Comparison of ENCODE assay signal across 8 cellular contexts in genomic region chr1:168136709-168137514, GRCh38. TPM values are rescaled to one million over a fixed set of nuclear protein-coding genes. Genes with fewer than 3 reads are reported as not detected.
A peak's percentile ranks its signal among the peaks of the same experiment; 100 is the strongest.
DNase-seq lines count a peak whose midpoint lies in the region; ATAC-seq and TF ChIP-seq lines count a peak whose summit lies in the region.

Gene GPR161 (minus strand): TSS chr1:168136930. CDS start chr1:168104850, 32,080 bp downstream.

- H3K27me3 ChIP-seq in BE2C: peaks cover 29% of the 10 kb centered on the region
- H3K27me3 ChIP-seq in GM23338 (ENCODE audit: insufficient read depth): peaks cover 35% of the 10 kb centered on the region
- no peaks in the 10 kb centered on the region for H3K27me3 ChIP-seq in neuron (ENCODE audit: insufficient read depth, low read length)

- H3K9me3 ChIP-seq in BE2C: no peaks in the 10 kb centered on the region
- H3K9me3 ChIP-seq in neuron (ENCODE audit: low read length): no peaks in the 10 kb centered on the region

- peaks cover 14% of the 10 kb centered on the region; the same call in 1 of the 2 replicates for H3K79me2 ChIP-seq in GM23338 (replicated peaks; ENCODE audit: insufficient read depth)

- peaks cover 4% of the 10 kb centered on the region; the same call in 1 of the 3 replicates for H3K36me3 Mint-ChIP-seq in GM23338 (ENCODE audit: low read depth)
- peaks cover 7% of the 10 kb centered on the region in 2 donors for H3K36me3 Mint-ChIP-seq in activated naive CD4-positive, alpha-beta T cell treated with anti-CD3 and anti-CD28 coated beads, Interleukin-2, amount 50 U/mL, for 72 hours

- no peaks in the 10 kb centered on the region for H3F3A ChIP-seq in GM23338 (replicated peaks; ENCODE audit: low read depth)

- H3K4me1 Mint-ChIP-seq in GM23338: peaks cover 22% of the 10 kb centered on the region; the same call in 2 of the 3 replicates

- no peaks in the 10 kb centered on the region for H3K9me2 ChIP-seq in GM23338 (ENCODE audit: insufficient read depth)

- DNase-seq in BE2C (peak; percentile 52), GM23338 (ENCODE audit: low spot score) (peak; percentile 77), NCI-H774 (lab: John Stamatoyannopoulos, UW) (peak; percentile 20), glomerular visceral epithelial cell (ENCODE audit: extremely low spot score) (peak; percentile 60), NCI-H128 (lab: John Stamatoyannopoulos, UW; ENCODE audit: unreplicated experiment) (no peak)
- peak in 1 of 2 donors; percentile 24 for DNase-seq in activated naive CD4-positive, alpha-beta T cell treated with anti-CD3 and anti-CD28 coated beads, Interleukin-2, amount 50 U/mL, for 72 hours (ENCODE audit: low spot score in 2 of 2)

- H3K27ac Mint-ChIP-seq in GM23338: peak within 1 kb of the TSS; percentile 65
- peak within 1 kb of the TSS; percentile 12 to 83 for H3K27ac Mint-ChIP-seq in activated naive CD4-positive, alpha-beta T cell treated with anti-CD3 and anti-CD28 coated beads, Interleukin-2, amount 50 U/mL, for 72 hours

- peaks cover 17% of the 10 kb centered on the region for H3K27me3 Mint-ChIP-seq in GM23338 (ENCODE audit: insufficient read depth, low read depth, poor library complexity)

- ATAC-seq in GM23338: peak; percentile 58
- peak; percentile 3 to 47 for ATAC-seq in activated naive CD4-positive, alpha-beta T cell treated with anti-CD3 and anti-CD28 coated beads, Interleukin-2, amount 50 U/mL, for 72 hours
- ATAC-seq in HG02588 (IDR thresholded peaks at IDR 0.05; ENCODE audit: unreplicated experiment): no peak

- no peaks in the 10 kb centered on the region for H3K4me1 ChIP-seq in BE2C
- peaks cover 15% of the 10 kb centered on the region for H3K4me1 ChIP-seq in GM23338 (ENCODE audit: insufficient read depth)
- peaks cover 30% of the 10 kb centered on the region for H3K4me1 ChIP-seq in neuron (ENCODE audit: insufficient read depth, low read length)

- H3K27ac ChIP-seq in GM23338 (ENCODE audit: low read depth): no peak within 1 kb of the TSS

- TF ChIP-seq CTCF in BE2C (IDR thresholded peaks at IDR 0.05; ENCODE audit: low read depth, low read length) (no peak), GM23338 (conservative IDR thresholded peaks at IDR 0.05; ENCODE audit: low read depth in 2 of 2) (no peak)

- H3K36me3 ChIP-seq in BE2C: no peaks in the 10 kb centered on the region
- no peaks in the 10 kb centered on the region for H3K36me3 ChIP-seq in GM23338 (ENCODE audit: insufficient read depth)
- peaks cover 2% of the 10 kb centered on the region for H3K36me3 ChIP-seq in neuron (ENCODE audit: insufficient read depth, low read length)

- H3K4me2 ChIP-seq in GM23338: peak within 1 kb of the TSS; percentile 99

- H3K4me3 ChIP-seq in BE2C (ENCODE audit: low read depth, low read length) (peak within 1 kb of the TSS; percentile 68), GM23338 (peak within 1 kb of the TSS; percentile 77), neuron (ENCODE audit: low read length) (peak within 1 kb of the TSS; percentile 83)

- H3K9me3 Mint-ChIP-seq in GM23338: no peaks in the 10 kb centered on the region; the same call in 2 of the 3 replicates
- H3K9me3 Mint-ChIP-seq in activated naive CD4-positive, alpha-beta T cell treated with anti-CD3 and anti-CD28 coated beads, Interleukin-2, amount 50 U/mL, for 72 hours: no peaks in the 10 kb centered on the region

- H4K20me1 ChIP-seq in GM23338 (replicated peaks; ENCODE audit: insufficient read depth): 0 out of 2 replicates have a peak, but pooled peaks cover 6% of the 10 kb centered on the region

- peak within 1 kb of the TSS; percentile 95 for H3K4me3 Mint-ChIP-seq in GM23338

- H2AFZ ChIP-seq in GM23338: peak within 1 kb of the TSS; percentile 99
- peak within 1 kb of the TSS; percentile 69 for H2AFZ ChIP-seq in neuron (ENCODE audit: low read depth, low read length)

TF ChIP-seq in GM23338, 12 proteins besides CTCF, POLR2A, EP300 and RAD21:
- TF ChIP-seq ZNF462 (CRISPR knock-in tag; IDR thresholded peaks at IDR 0.05) (no peak), ZNF331 (CRISPR knock-in tag; IDR thresholded peaks at IDR 0.05; ENCODE audit: low read depth) (no peak), NANOG (IDR thresholded peaks at IDR 0.05; ENCODE audit: borderline replicate concordance) (no peak), ETS1 (IDR thresholded peaks at IDR 0.05) (no peak), STAT1 (IDR thresholded peaks at IDR 0.05; ENCODE audit: unreplicated experiment) (no peak)
TF ChIP-seq in GM23338: peak in this region for 0.

RNA-seq across cellular contexts. Expression of gene GPR161, which starts in this region (rescaled TPM):
- 0.14 TPM for polyA plus RNA-seq in BE2C (2012; ENCODE audit: insufficient read depth, insufficient read length, low read depth)
- total RNA-seq in GM23338 (2014; rRNA removed; shearing (Covaris generic)): 11.6 and 13.6 TPM in 2 replicates
- polyA plus RNA-seq in GM23338 (2016; fragmentation: Nextera tagmentation; extraction: Ambion mirVana): 6.7 and 7.9 TPM in 2 replicates
- under 1 TPM; 0.34 to 0.53 TPM for total RNA-seq in activated naive CD4-positive, alpha-beta T cell treated with anti-CD3 and anti-CD28 coated beads, Interleukin-2, amount 50 U/mL, for 72 hours

Comparison
In these comparisons a context has a peak if more than half of its experiments do, and no peak if none do; other contexts are left out.
1. Peak in ATAC-seq in activated naive CD4-positive, alpha-beta T cell treated with anti-CD3 and anti-CD28 coated beads, Interleukin-2, amount 50 U/mL, for 72 hours; RNA of the gene not detected or under 1 TPM.